Comparison of ENCODE assay signal across 10 cellular contexts in the genomic region with DNA sequence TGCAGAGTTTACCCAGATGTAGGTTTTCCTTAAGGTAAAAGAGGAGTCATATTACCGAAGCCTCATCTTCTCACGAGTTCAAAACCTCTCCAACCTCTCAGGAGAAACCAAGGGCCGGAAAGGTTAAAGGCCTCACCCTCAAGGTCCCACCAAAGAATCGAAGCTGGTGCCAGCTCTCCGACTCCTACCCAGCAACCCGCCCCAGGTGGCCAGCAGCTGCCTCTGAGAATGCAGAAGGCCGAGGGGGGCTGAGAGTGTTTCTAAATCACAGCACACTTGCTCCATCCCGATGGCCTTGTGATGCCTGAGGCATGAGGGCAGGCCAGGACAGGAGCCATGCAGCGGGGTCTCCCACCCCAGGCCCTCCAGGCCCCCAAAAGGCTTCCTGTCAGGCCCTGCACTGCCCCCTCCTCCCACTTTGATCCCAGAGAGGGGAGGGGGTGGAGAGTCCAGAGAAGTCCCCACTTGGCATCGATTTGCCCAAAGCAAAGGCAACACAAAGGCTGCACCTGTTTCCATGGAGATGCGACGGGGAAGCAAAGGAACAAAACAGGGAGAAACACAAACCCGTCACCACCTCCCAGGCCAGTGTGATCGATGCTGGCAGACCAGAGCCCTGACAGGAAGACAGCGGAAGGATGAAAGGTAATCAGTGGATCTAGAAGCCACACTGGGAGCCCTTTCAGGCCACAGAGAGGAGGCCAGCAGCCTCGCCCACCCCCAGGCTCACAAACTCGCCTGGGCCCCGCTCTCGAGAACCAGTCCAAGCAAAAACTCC. TPM values are rescaled to one million over a fixed set of nuclear protein-coding genes. Genes with fewer than 3 reads are reported as not detected.
DNase-seq lines count a peak whose midpoint lies in the region; ATAC-seq and TF ChIP-seq lines count a peak whose summit lies in the region.
"Had no signal": no experiment of that assay in that cellular context is flagged by ENCODE, and none has a peak within 500 bp of the region (broad histone marks: within the 10 kb centered on the region; RNA-seq: fewer than 3 reads in every experiment).

No MANE protein-coding gene starts in this region.

- H3K4me2 ChIP-seq in SK-N-SH = no peak overlapping the region
- H3K4me2 ChIP-seq in mesenchymal stem cell (ENCODE audit: low read length, poor library complexity, severe bottlenecking) = no peak overlapping the region

- no peak overlapping the region for H2BK5ac ChIP-seq in mesenchymal stem cell (ENCODE audit: low read depth, low read length, poor library complexity, severe bottlenecking)

- H3K9me3 ChIP-seq in SK-N-SH = no peaks in the 10 kb centered on the region
- no peaks in the 10 kb centered on the region for H3K9me3 ChIP-seq in mesenchymal stem cell (ENCODE audit: control insufficient read depth, low read length)
- H3K9me3 ChIP-seq: spleen had no signal

- no peak overlapping the region for H3K4me3 ChIP-seq in SK-N-SH (ENCODE audit: low read depth in 2 of 2, low read length in 1 of 2)
- no peak overlapping the region for H3K4me3 ChIP-seq in mesenchymal stem cell (ENCODE audit: insufficient read depth in 1 of 2, low read depth in 1 of 2, low read length in 2 of 2)
- no peak overlapping the region for H3K4me3 ChIP-seq in urinary bladder (ENCODE audit: low read depth, low read length)
- H3K4me3 ChIP-seq: spleen had no signal

- no peak overlapping the region for H2AFZ ChIP-seq in SK-N-SH (ENCODE audit: low read depth)
- no peak overlapping the region for H2AFZ ChIP-seq in mesenchymal stem cell (ENCODE audit: low read depth, low read length)

- no peak overlapping the region for H3K9ac ChIP-seq in SK-N-SH
- H3K9ac ChIP-seq in mesenchymal stem cell (ENCODE audit: low read length) = peak overlapping the region; percentile 7

- no peak overlapping the region for H3K18ac ChIP-seq in mesenchymal stem cell (ENCODE audit: low read depth in 1 of 2, low read length in 2 of 2)

- peak overlapping the region in 1 of 2 experiments; percentile 35 for H3K4ac ChIP-seq in mesenchymal stem cell (ENCODE audit: low read depth in 1 of 2, low read length in 2 of 2)

- H3K36me3 ChIP-seq in SK-N-SH (replicated peaks in 1 of 2; ENCODE audit: control insufficient read depth in 1 of 2, insufficient read depth in 2 of 2, low read length in 1 of 2) (no peaks in the 10 kb centered on the region), mesenchymal stem cell (ENCODE audit: control insufficient read depth in 1 of 2, insufficient read depth in 2 of 2, low read depth in 1 of 2, low read length in 2 of 2) (peaks cover 3 to 10% of the 10 kb centered on the region in 2 experiments), urinary bladder (ENCODE audit: insufficient read depth) (no peaks in the 10 kb centered on the region)
- H3K36me3 ChIP-seq: spleen had no signal

- H3K14ac ChIP-seq in mesenchymal stem cell (ENCODE audit: low read length in 2 of 2) = peak overlapping the region in 1 of 2 experiments; percentile 63

- peaks cover 6% of the 10 kb centered on the region for H3F3A ChIP-seq in SK-N-SH (replicated peaks; ENCODE audit: insufficient read depth)

- peaks cover 9 to 49% of the 10 kb centered on the region in 2 experiments; a peak in 1 of 4 replicates for H3K4me1 ChIP-seq in SK-N-SH (ENCODE audit: control insufficient read depth in 1 of 2, insufficient read depth in 2 of 2, low read depth in 1 of 2, low read length in 1 of 2)
- peaks cover 35% of the 10 kb centered on the region for H3K4me1 ChIP-seq in mesenchymal stem cell (ENCODE audit: control insufficient read depth, insufficient read depth, low read depth, low read length)
- H3K4me1 ChIP-seq in urinary bladder (ENCODE audit: insufficient read depth) = peaks cover 2% of the 10 kb centered on the region

- peaks cover 69% of the 10 kb centered on the region for H3K79me2 ChIP-seq in SK-N-SH (ENCODE audit: insufficient read depth)

- TF ChIP-seq RAD21 in SK-N-SH (IDR thresholded peaks at IDR 0.05; ENCODE audit: low read length) = no peak

- WGBS in SK-N-SH (ENCODE audit: low lambda C conversion rate) = 80% methylated on average over 18 of the region's 19 CpGs
- WGBS in mesenchymal stem cell = 75% methylated on average over 17 of the region's 19 CpGs
- 44% methylated on average over 19 of the region's 19 CpGs for WGBS in urinary bladder

- no peak overlapping the region for H2BK120ac ChIP-seq in mesenchymal stem cell (ENCODE audit: low read depth, low read length)

- ATAC-seq in SK-N-SH treated with all-trans-retinoic acid at 6 μM for 48 hours (no peak; the same call in 2 of the 3 replicates), GM21381 (IDR thresholded peaks at IDR 0.05; ENCODE audit: unreplicated experiment) (no peak)

- peak; percentile 70 for DNase-seq in SK-N-SH
- DNase-seq in anterior cingulate cortex (lab: John Stamatoyannopoulos, UW) = peak in 34 of 58 donors; percentile 18 to 76 (median 48)
- no peak for DNase-seq in mesenchymal stem cell
- no peak for DNase-seq in NCI-H1105 treated with DMSO at 0.1 percent for 48 hours (lab: John Stamatoyannopoulos, UW)
- DNase-seq in activated T-cell treated with anti-CD3 and anti-CD28 coated beads for 4 hours = no peak
- DNase-seq: activated B cell treated with CpG ODN at 0.5 μM for 24 hours, spleen had no signal

- no peak for TF ChIP-seq CTCF in SK-N-SH (IDR thresholded peaks at IDR 0.05)

- H3K27ac ChIP-seq in SK-N-SH (ENCODE audit: low read depth in 2 of 2, low read length in 1 of 2) (peak overlapping the region in 1 of 2 experiments; percentile 17; a peak in 1 of 4 replicates), mesenchymal stem cell (ENCODE audit: low read length, poor library complexity, severe bottlenecking) (no peak overlapping the region), urinary bladder (ENCODE audit: low read depth) (peak overlapping the region; percentile 18)
- H3K27ac ChIP-seq: spleen had no signal

- H4K91ac ChIP-seq in mesenchymal stem cell (ENCODE audit: low read length) = no peak overlapping the region

- H2BK12ac ChIP-seq in mesenchymal stem cell (ENCODE audit: low read length in 2 of 2) = peak overlapping the region in 1 of 2 experiments; percentile 38

- H4K20me1 ChIP-seq in SK-N-SH (ENCODE audit: insufficient read depth) = no peaks in the 10 kb centered on the region; the same call in 1 of the 2 replicates

- POLR2A ChIA-PET in SK-N-SH (lab: Yijun Ruan, JAX) = interaction anchor here (0.8 to 1.5 kb wide), 2 partner anchors 11 to 91 kb away, joined by 3 to 4 read pairs; partner anchors contain the start of gene SRSF1

- CTCF ChIA-PET in SK-N-SH (lab: Yijun Ruan, JAX) = interaction anchor here (0.8 to 2.2 kb wide), 6 partner anchors 9 to 76 kb away, joined by 3 to 8 read pairs (median 5); no protein-coding TSS in a partner anchor

- H4K8ac ChIP-seq in mesenchymal stem cell (ENCODE audit: low read length) = no peak overlapping the region

- peaks cover 52% of the 10 kb centered on the region for H3K79me1 ChIP-seq in mesenchymal stem cell (replicated peaks; ENCODE audit: low read length, poor library complexity, severe bottlenecking)

- peak overlapping the region in 1 of 2 experiments; percentile 78 for H3K23ac ChIP-seq in mesenchymal stem cell (ENCODE audit: low read length in 2 of 2)

- peak overlapping the region; percentile 70 for H2AK5ac ChIP-seq in mesenchymal stem cell (ENCODE audit: low read length, severe bottlenecking)

- TF ChIP-seq EP300 in SK-N-SH (IDR thresholded peaks at IDR 0.05; ENCODE audit: borderline replicate concordance in 1 of 2, low read depth in 1 of 2, low read length in 1 of 2) = no peak

- H3K27me3 ChIP-seq in SK-N-SH (ENCODE audit: insufficient read depth) (no peaks in the 10 kb centered on the region), mesenchymal stem cell (ENCODE audit: control insufficient read depth in 1 of 2, insufficient read depth in 1 of 2, low read length in 2 of 2) (no peaks in the 10 kb centered on the region)
- H3K27me3 ChIP-seq: spleen had no signal

- no peaks in the 10 kb centered on the region for H3K9me2 ChIP-seq in SK-N-SH

- no peak overlapping the region for H2BK15ac ChIP-seq in mesenchymal stem cell (ENCODE audit: low read depth, poor library complexity, severe bottlenecking)

TF ChIP-seq in SK-N-SH, 30 proteins besides CTCF, POLR2A, EP300 and RAD21 (continues in another document):
- TF ChIP-seq SMC3 (IDR thresholded peaks at IDR 0.05; ENCODE audit: low read depth, low read length) = no peak
- TF ChIP-seq, protein P1, sequence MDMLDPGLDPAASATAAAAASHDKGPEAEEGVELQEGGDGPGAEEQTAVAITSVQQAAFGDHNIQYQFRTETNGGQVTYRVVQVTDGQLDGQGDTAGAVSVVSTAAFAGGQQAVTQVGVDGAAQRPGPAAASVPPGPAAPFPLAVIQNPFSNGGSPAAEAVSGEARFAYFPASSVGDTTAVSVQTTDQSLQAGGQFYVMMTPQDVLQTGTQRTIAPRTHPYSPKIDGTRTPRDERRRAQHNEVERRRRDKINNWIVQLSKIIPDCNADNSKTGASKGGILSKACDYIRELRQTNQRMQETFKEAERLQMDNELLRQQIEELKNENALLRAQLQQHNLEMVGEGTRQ (IDR thresholded peaks at IDR 0.05; ENCODE audit: borderline replicate concordance, low read depth, low read length) = no peak

TF ChIP-seq in SK-N-SH treated with all-trans-retinoic acid at 6 μM for 48 hours, 23 proteins besides CTCF, POLR2A, EP300 and RAD21 (continues in another document):
- TF ChIP-seq PATZ1 (CRISPR knock-in tag; IDR thresholded peaks at IDR 0.05; ENCODE audit: borderline replicate concordance) (no peak), ZNF565 (CRISPR knock-in tag; conservative IDR thresholded peaks at IDR 0.05; ENCODE audit: low read depth) (no peak), OSR1 (CRISPR knock-in tag; IDR thresholded peaks at IDR 0.05) (no peak), ZNF8 (CRISPR knock-in tag; IDR thresholded peaks at IDR 0.05) (no peak), SNAI2 (CRISPR knock-in tag; IDR thresholded peaks at IDR 0.05) (no peak)

RNA-seq across cellular contexts. Expression of gene CUEDC1, which starts 39.0 kb away (rescaled TPM):
- polyA plus RNA-seq in SK-N-SH (2012; rRNA removed) = 50.3 and 58.9 TPM in 2 replicates
- 25.4 and 31.6 TPM in 2 replicates for polyA plus RNA-seq in SK-N-SH (2012; cell fraction: cytosol; rRNA removed)
- 207 and 306 TPM in 2 replicates for polyA plus RNA-seq in SK-N-SH (2012; cell fraction: nucleus; rRNA removed)
- 23.1 TPM for polyA plus RNA-seq in mesenchymal stem cell (2013, experiment 1 of 2)
- 22.1 TPM for polyA plus RNA-seq in mesenchymal stem cell (2013, experiment 2 of 2)
- total RNA-seq in urinary bladder = 14.9 TPM
- 57.1 TPM for polyA plus RNA-seq in urinary bladder
- total RNA-seq: activated B cell treated with CpG ODN at 0.5 μM for 24 hours had no signal

Comparison
In these comparisons a context has a peak if more than half of its experiments do, and no peak if none do; other contexts are left out.
1. DNase-seq: peak in SK-N-SH (single experiment) and anterior cingulate cortex (34 of 58); none in mesenchymal stem cell (single experiment), NCI-H1105 treated with DMSO at 0.1 percent for 48 hours (single experiment) and activated T-cell treated with anti-CD3 and anti-CD28 coated beads for 4 hours (single experiment).